In genomic region chr12:133145981-133146380, GRCh38 we compare ENCODE assay signal across 19 cellular contexts. TPM values are rescaled to one million over a fixed set of nuclear protein-coding genes. Genes with fewer than 3 reads are reported as not detected.
A peak's percentile ranks its signal among the peaks of the same experiment; 100 is the strongest.
DNase-seq lines count a peak whose midpoint lies in the region; TF ChIP-seq lines count a peak whose summit lies in the region.
"Had no signal": no experiment of that assay in that cellular context is flagged by ENCODE, and none has a peak within 500 bp of the region (broad histone marks: within the 10 kb centered on the region; RNA-seq: fewer than 3 reads in every experiment).

No MANE protein-coding gene starts in this region.

- H3K36me3 Mint-ChIP-seq in endothelial cell (ENCODE audit: low read depth, unreplicated experiment) = peaks cover 77% of the 10 kb centered on the region

- H3K4me1 Mint-ChIP-seq in endothelial cell (ENCODE audit: unreplicated experiment) = no peaks in the 10 kb centered on the region
- H3K4me1 Mint-ChIP-seq: B cell had no signal

- peaks cover 3% of the 10 kb centered on the region for H3K27me3 Mint-ChIP-seq in endothelial cell (ENCODE audit: unreplicated experiment)
- H3K27me3 Mint-ChIP-seq: B cell; CD4-positive, CD25-positive, alpha-beta regulatory T cell had no signal

- DNase-seq in DMS 273 (lab: John Stamatoyannopoulos, UW; ENCODE audit: unreplicated experiment) (peak; percentile 8), DMS 273 treated with DMSO at 0.1 percent for 48 hours (lab: John Stamatoyannopoulos, UW) (no peak), endothelial cell (ENCODE audit: low spot score) (no peak), MV-4-11 (lab: John Stamatoyannopoulos, UW) (no peak)
- DNase-seq in effector memory CD4-positive, alpha-beta T cell = no peak
- DNase-seq: Caco-2; CD4-positive, CD25-positive, alpha-beta regulatory T cell; CD8-positive, alpha-beta T cell; DMS53; DMS79 treated with DMSO at 0.1 percent for 48 hours; GF-D8; GM23248; H7; HCEC 1CT had no signal

- H3K36me3 ChIP-seq in subcutaneous abdominal adipose tissue (ENCODE audit: control insufficient read depth in 5 of 5, insufficient read depth in 5 of 5, low read length in 5 of 5) = peaks cover 34 to 60% (median 41%) of the 10 kb centered on the region in 5 donors
- peaks cover 44% of the 10 kb centered on the region for H3K36me3 ChIP-seq in effector memory CD4-positive, alpha-beta T cell (ENCODE audit: control insufficient read depth, insufficient read depth, low read length)

- H3K27ac ChIP-seq in subcutaneous abdominal adipose tissue (ENCODE audit: low read depth, low read length) = no peak overlapping the region
- no peak overlapping the region for H3K27ac ChIP-seq in effector memory CD4-positive, alpha-beta T cell (ENCODE audit: insufficient read depth, low read length, poor library complexity, severe bottlenecking)
- H3K27ac ChIP-seq: 22Rv1, BLaER1, C4-2B, GM23248 had no signal

- H3K4me3 ChIP-seq in subcutaneous abdominal adipose tissue (ENCODE audit: low read depth in 1 of 5, low read length in 5 of 5) = peak overlapping the region; percentile 1 to 59 (median 40)
- H3K4me3 ChIP-seq in effector memory CD4-positive, alpha-beta T cell (ENCODE audit: insufficient read depth, low read depth, low read length, poor library complexity, severe bottlenecking) = no peak overlapping the region
- H3K4me3 ChIP-seq: BLaER1, GM23248 had no signal

- H3K27me3 ChIP-seq in subcutaneous abdominal adipose tissue (ENCODE audit: control insufficient read depth in 5 of 5, insufficient read depth in 4 of 5, low read length in 5 of 5) = no peaks in the 10 kb centered on the region
- H3K27me3 ChIP-seq in effector memory CD4-positive, alpha-beta T cell (replicated peaks; ENCODE audit: control insufficient read depth, insufficient read depth, low read length, poor library complexity, severe bottlenecking) = no peaks in the 10 kb centered on the region
- H3K27me3 ChIP-seq: BLaER1 had no signal

- peaks cover 32 to 94% (median 74%) of the 10 kb centered on the region in 5 donors for H3K9me3 ChIP-seq in subcutaneous abdominal adipose tissue (ENCODE audit: control insufficient read depth in 5 of 5, low read length in 5 of 5)
- H3K9me3 ChIP-seq in effector memory CD4-positive, alpha-beta T cell (ENCODE audit: control insufficient read depth, low read length) = peaks cover 23% of the 10 kb centered on the region

- peaks cover 26% of the 10 kb centered on the region for H3K9me3 Mint-ChIP-seq in endothelial cell (ENCODE audit: unreplicated experiment)

- no peaks in the 10 kb centered on the region for H3K4me1 ChIP-seq in subcutaneous abdominal adipose tissue (ENCODE audit: control insufficient read depth in 5 of 5, insufficient read depth in 5 of 5, low read length in 5 of 5)
- no peaks in the 10 kb centered on the region for H3K4me1 ChIP-seq in effector memory CD4-positive, alpha-beta T cell (ENCODE audit: control insufficient read depth, insufficient read depth, low read length, poor library complexity, severe bottlenecking)
- H3K4me1 ChIP-seq: BLaER1, Caco-2 had no signal

- H3K4me3 Mint-ChIP-seq in endothelial cell (ENCODE audit: unreplicated experiment) = peak overlapping the region; percentile 80
- H3K4me3 Mint-ChIP-seq: B cell; CD8-positive, alpha-beta T cell had no signal

- no peak overlapping the region for H3K27ac Mint-ChIP-seq in endothelial cell (ENCODE audit: unreplicated experiment)
- H3K27ac Mint-ChIP-seq: B cell; CD4-positive, CD25-positive, alpha-beta regulatory T cell; CD8-positive, alpha-beta T cell had no signal

- no peak overlapping the region for H3K9ac ChIP-seq in subcutaneous abdominal adipose tissue (ENCODE audit: low read length in 5 of 5)
- H3K9ac ChIP-seq: BLaER1, GM23248 had no signal

- TF ChIP-seq CTCF in endothelial cell (IDR thresholded peaks at IDR 0.05; ENCODE audit: unreplicated experiment) = no peak

RNA-seq across cellular contexts. Expression of gene ZNF10, which starts 15.6 kb away (rescaled TPM):
- 12.2 TPM for total RNA-seq in endothelial cell (ENCODE audit: unreplicated experiment)

RNA-seq across cellular contexts. Expression of gene ZNF891, which starts 15.9 kb away (rescaled TPM):
- 2.0 TPM for total RNA-seq in endothelial cell (ENCODE audit: unreplicated experiment)

RNA-seq across cellular contexts. Expression of gene ZNF268, which starts 35.3 kb away (rescaled TPM):
- total RNA-seq in endothelial cell (ENCODE audit: unreplicated experiment) = 35.8 TPM
